23 cellular contexts compared by ENCODE assay signal in genomic region chr10:95505084-95505610, GRCh38. TPM values are rescaled to one million over a fixed set of nuclear protein-coding genes. Genes with fewer than 3 reads are reported as not detected.
DNase-seq lines count a peak whose midpoint lies in the region; ATAC-seq, FAIRE-seq and TF ChIP-seq lines count a peak whose summit lies in the region.
"Had no signal": no experiment of that assay in that cellular context is flagged by ENCODE, and none has a peak within 500 bp of the region (broad histone marks: within the 10 kb centered on the region; RNA-seq: fewer than 3 reads in every experiment).

No MANE protein-coding gene starts in this region.

- no peak overlapping the region for H3K4me3 ChIP-seq in right lobe of liver
- no peak overlapping the region for H3K4me3 ChIP-seq in HepG2 (replicated peaks in 1 of 3; ENCODE audit: insufficient read depth in 1 of 3, low read depth in 2 of 3, low read length in 3 of 3)
- H3K4me3 ChIP-seq in gastroesophageal sphincter: no peak overlapping the region
- H3K4me3 ChIP-seq in prostate gland: no peak overlapping the region
- H3K4me3 ChIP-seq: BLaER1 treated with 17β-estradiol and CSF1 and Interleukin-3, amounts not matched to agents 10 nM and 100 nM; body of pancreas had no signal

- CTCF ChIA-PET in HepG2 (lab: Yijun Ruan, JAX; ENCODE audit: low intra/inter-chr PET ratio, low total read pairs): no interaction called here

- H3K27me3 ChIP-seq in right lobe of liver (no peaks in the 10 kb centered on the region), HepG2 (ENCODE audit: control insufficient read depth in 1 of 2, insufficient read depth in 2 of 2, low read length in 2 of 2) (no peaks in the 10 kb centered on the region), gastroesophageal sphincter (no peaks in the 10 kb centered on the region), prostate gland (replicated peaks; ENCODE audit: insufficient read depth) (no peaks in the 10 kb centered on the region)
- H3K27me3 ChIP-seq: BLaER1 treated with 17β-estradiol and CSF1 and Interleukin-3, amounts not matched to agents 10 nM and 100 nM; body of pancreas had no signal

- TF ChIP-seq RAD21 in HepG2 (CRISPR knock-in tag; IDR thresholded peaks at IDR 0.05): no peak

- H3K9ac ChIP-seq in HepG2 (ENCODE audit: insufficient read depth, low read depth, low read length): no peak overlapping the region
- H3K9ac ChIP-seq: BLaER1 treated with 17β-estradiol and CSF1 and Interleukin-3, amounts not matched to agents 10 nM and 100 nM had no signal

- TF ChIP-seq CTCF in right lobe of liver (IDR thresholded peaks at IDR 0.05) (no peak), HepG2 (CRISPR knock-in tag; IDR thresholded peaks at IDR 0.05) (no peak), gastroesophageal sphincter (IDR thresholded peaks at IDR 0.05) (no peak), prostate gland (IDR thresholded peaks at IDR 0.05) (no peak)

- no peak overlapping the region for H3K4me2 ChIP-seq in HepG2 (ENCODE audit: low read depth, low read length)
- H3K4me2 ChIP-seq: BLaER1 treated with 17β-estradiol and CSF1 and Interleukin-3, amounts not matched to agents 10 nM and 100 nM had no signal

- POLR2A ChIA-PET in HepG2 (lab: Yijun Ruan, JAX): no interaction called here

- H3K27me3 Mint-ChIP-seq in stimulated activated naive CD8-positive, alpha-beta T cell treated with anti-CD3 and anti-CD28 coated beads, Interleukin-15, amount 100 ng/mL, for 72 hours: peaks cover 8% of the 10 kb centered on the region

- no peak overlapping the region for H3K4me3 Mint-ChIP-seq in stimulated activated naive CD8-positive, alpha-beta T cell treated with anti-CD3 and anti-CD28 coated beads, Interleukin-15, amount 100 ng/mL, for 72 hours
- H3K4me3 Mint-ChIP-seq: activated T-helper 17 cell treated with anti-CD3 and anti-CD28 coated beads, Interleukin-2, amount 50 U/mL, for 72 hours; T-helper 2 cell treated with Interferon-gamma antibody and Interleukin-4, amounts not matched to agents 5 μg/mL and 100 μg/mL, for 36 hours had no signal

- no peaks in the 10 kb centered on the region for H4K20me1 ChIP-seq in HepG2 (ENCODE audit: insufficient read depth, low read length)
- H4K20me1 ChIP-seq: BLaER1 treated with 17β-estradiol and CSF1 and Interleukin-3, amounts not matched to agents 10 nM and 100 nM had no signal

- BruUV-seq in HepG2 (replicated peaks; lab: Mats Ljungman, UMichigan): no TSS peak

- DNase-seq in right lobe of liver: no peak
- DNase-seq in HepG2 (ENCODE audit: low spot score): no peak
- DNase-seq in prostate gland (ENCODE audit: low spot score): no peak
- no peak for DNase-seq in NK-92 treated with Interleukin-12 subunit alpha and Interleukin-12 subunit beta, amount 100 ng/mL, for 24 hours (lab: John Stamatoyannopoulos, UW)
- DNase-seq in stimulated activated naive CD8-positive, alpha-beta T cell treated with anti-CD3 and anti-CD28 coated beads, Interleukin-15, amount 100 ng/mL, for 72 hours: no peak
- DNase-seq: activated CD4-positive, alpha-beta T cell treated with anti-CD3 and anti-CD28 coated beads, Interleukin-2, amount 50 U/mL, for 1 hour; body of pancreas; Calu3; cortex of kidney; NCI-H1436 treated with DMSO at 0.1 percent for 48 hours; NCI-H510A treated with DMSO at 0.1 percent for 48 hours; stimulated activated CD4-positive, alpha-beta T cell treated with anti-CD3 and anti-CD28 coated beads, Interleukin-4, amount 100 ng/mL, for 4 hours; stimulated activated naive CD8-positive, alpha-beta T cell treated with anti-CD3 and anti-CD28 coated beads, Interleukin-15, Interleukin-2, amounts not matched to agents 100 U/mL and 50 U/mL, for 24 hours had no signal

- H3K9me3 ChIP-seq in right lobe of liver (no peaks in the 10 kb centered on the region), HepG2 (ENCODE audit: low read length) (no peaks in the 10 kb centered on the region), gastroesophageal sphincter (no peaks in the 10 kb centered on the region), prostate gland (no peaks in the 10 kb centered on the region)
- H3K9me3 ChIP-seq: BLaER1 treated with 17β-estradiol and CSF1 and Interleukin-3, amounts not matched to agents 10 nM and 100 nM; body of pancreas had no signal

- WGBS in right lobe of liver (ENCODE audit: insufficient coverage, low coverage, low lambda C conversion rate, missing lambda C conversion rate): 34% methylated on average over 5 of the region's 5 CpGs
- WGBS in HepG2 (ENCODE audit: low lambda C conversion rate): 97% methylated on average over 5 of the region's 5 CpGs
- WGBS in gastroesophageal sphincter (ENCODE audit: low coverage in 1 of 2), 2 donors: 42 to 57% methylated on average over 2 to 5 of the region's 5 CpGs
- 35% methylated on average over 5 of the region's 5 CpGs for WGBS in prostate gland

- TF ChIP-seq EP300 in HepG2 (IDR thresholded peaks at IDR 0.05; ENCODE audit: low read depth in 2 of 2, low read length in 2 of 2) (no peak), HepG2 (CRISPR knock-in tag; IDR thresholded peaks at IDR 0.05; ENCODE audit: borderline replicate concordance) (no peak), gastroesophageal sphincter (IDR thresholded peaks at IDR 0.05) (no peak)

- in situ Hi-C loops in HepG2 (cut with HindIII; ENCODE audit: extremely low pct_ligation_motif_present, low pct_unique_long_range_greater_than_20kb): no loop called here

- no peaks in the 10 kb centered on the region for H3K9me3 Mint-ChIP-seq in stimulated activated naive CD8-positive, alpha-beta T cell treated with anti-CD3 and anti-CD28 coated beads, Interleukin-15, amount 100 ng/mL, for 72 hours
- H3K9me3 Mint-ChIP-seq: activated naive CD4-positive, alpha-beta T cell treated with anti-CD3 and anti-CD28 coated beads, Interleukin-2, amount 50 U/mL, for 72 hours; activated T-helper 17 cell treated with anti-CD3 and anti-CD28 coated beads, Interleukin-2, amount 50 U/mL, for 72 hours; T-helper 2 cell treated with Interferon-gamma antibody and Interleukin-4, amounts not matched to agents 5 μg/mL and 100 μg/mL, for 36 hours had no signal

- FAIRE-seq in HepG2 (lab: Jason Lieb, UNC): no peak
- FAIRE-seq: endometrium had no signal

- intact Hi-C loops in right lobe of liver (cut with DNase I) (no loop called here), HepG2 (cut with micrococcal nuclease; ENCODE audit: unreplicated experiment) (no loop called here), prostate gland (cut with DNase I) (loop anchor here (10.0 kb wide), 1 partner anchor 100 kb away; no protein-coding TSS in a partner anchor)

- ATAC-seq in right lobe of liver (no peak), HepG2 (no peak), gastroesophageal sphincter (no peak), HG02571 (IDR thresholded peaks at IDR 0.05; ENCODE audit: unreplicated experiment) (no peak), HG03159 (IDR thresholded peaks at IDR 0.05; ENCODE audit: unreplicated experiment) (no peak)
- no peak for ATAC-seq in stimulated activated naive CD8-positive, alpha-beta T cell treated with anti-CD3 and anti-CD28 coated beads, Interleukin-15, amount 100 ng/mL, for 72 hours
- ATAC-seq: activated naive CD4-positive, alpha-beta T cell treated with anti-CD3 and anti-CD28 coated beads, Interleukin-2, amount 50 U/mL, for 72 hours; activated T-helper 17 cell treated with anti-CD3 and anti-CD28 coated beads, Interleukin-2, amount 50 U/mL, for 72 hours; body of pancreas; SK-N-SH treated with all-trans-retinoic acid at 6 μM for 48 hours; stimulated activated naive CD8-positive, alpha-beta T cell treated with anti-CD3 and anti-CD28 coated beads, Interleukin-15, Interleukin-2, amounts not matched to agents 100 U/mL and 50 U/mL, for 24 hours had no signal

- peaks cover 56% of the 10 kb centered on the region for H3K79me2 ChIP-seq in HepG2 (ENCODE audit: insufficient read depth, low read length)

- H2AFZ ChIP-seq in HepG2 (ENCODE audit: low read length): no peak overlapping the region

- no peaks in the 10 kb centered on the region for H3K4me1 Mint-ChIP-seq in stimulated activated naive CD8-positive, alpha-beta T cell treated with anti-CD3 and anti-CD28 coated beads, Interleukin-15, amount 100 ng/mL, for 72 hours
- H3K4me1 Mint-ChIP-seq: activated T-helper 17 cell treated with anti-CD3 and anti-CD28 coated beads, Interleukin-2, amount 50 U/mL, for 72 hours had no signal

- H3K4me1 ChIP-seq in right lobe of liver (peaks cover 0 to 53% (median 26%) of the 10 kb centered on the region in 4 donors), HepG2 (ENCODE audit: insufficient read depth, low read length) (peaks cover 78% of the 10 kb centered on the region), gastroesophageal sphincter (peaks cover 23 to 100% (median 27%) of the 10 kb centered on the region in 3 donors), prostate gland (replicated peaks) (no peaks in the 10 kb centered on the region)

- no peak overlapping the region for H3K27ac Mint-ChIP-seq in stimulated activated naive CD8-positive, alpha-beta T cell treated with anti-CD3 and anti-CD28 coated beads, Interleukin-15, amount 100 ng/mL, for 72 hours
- H3K27ac Mint-ChIP-seq: activated naive CD4-positive, alpha-beta T cell treated with anti-CD3 and anti-CD28 coated beads, Interleukin-2, amount 50 U/mL, for 72 hours; activated T-helper 17 cell treated with anti-CD3 and anti-CD28 coated beads, Interleukin-2, amount 50 U/mL, for 72 hours; T-helper 2 cell treated with Interferon-gamma antibody and Interleukin-4, amounts not matched to agents 5 μg/mL and 100 μg/mL, for 36 hours had no signal

- H3K27ac ChIP-seq in right lobe of liver (peak overlapping the region in 2 of 3 donors; percentile 62 to 96), HepG2 (ENCODE audit: extremely low read length, insufficient read depth, low read length) (no peak overlapping the region), gastroesophageal sphincter (peak overlapping the region; percentile 84 to 100 (median 94)), prostate gland (peak overlapping the region; percentile 59 to 65)
- H3K27ac ChIP-seq: BLaER1 treated with 17β-estradiol and CSF1 and Interleukin-3, amounts not matched to agents 10 nM and 100 nM; VCaP had no signal

- no peaks in the 10 kb centered on the region for H3K36me3 ChIP-seq in right lobe of liver
- H3K36me3 ChIP-seq in HepG2 (replicated peaks in 1 of 2; ENCODE audit: control insufficient read depth in 1 of 2, insufficient read depth in 2 of 2, low read length in 2 of 2): no peaks in the 10 kb centered on the region
- H3K36me3 ChIP-seq in gastroesophageal sphincter: no peaks in the 10 kb centered on the region
- H3K36me3 ChIP-seq in prostate gland: no peaks in the 10 kb centered on the region
- H3K36me3 ChIP-seq: BLaER1 treated with 17β-estradiol and CSF1 and Interleukin-3, amounts not matched to agents 10 nM and 100 nM had no signal

- TF ChIP-seq POLR2A in right lobe of liver (IDR thresholded peaks at IDR 0.05) (no peak), HepG2 (IDR thresholded peaks at IDR 0.05; ENCODE audit: insufficient read depth in 1 of 2, low read depth in 2 of 2, low read length in 2 of 2) (no peak), gastroesophageal sphincter (IDR thresholded peaks at IDR 0.05) (no peak), prostate gland (IDR thresholded peaks at IDR 0.05) (no peak)

RNA-seq across cellular contexts. Expression of gene SORBS1, which starts 56.0 kb away (rescaled TPM):
- total RNA-seq in right lobe of liver (10 to 100 TPM; 56.4 to 97.9 (median 76.5) TPM), HepG2 (2016; rRNA removed; fragmentation: Illumina TruSeq; extraction: Trizol) (16.8 and 21.0 TPM in 2 replicates), gastroesophageal sphincter (1,000 to 10,000 TPM; 1,866 to 2,220 (median 1,948) TPM), prostate gland (100 to 1,000 TPM in 1 of 2 donors, 10 to 100 TPM in 1; 84.6 to 189 TPM)
- total RNA-seq in HepG2 (2016; cell fraction: cytosol; rRNA removed; fragmentation: Illumina TruSeq; extraction: Trizol; ENCODE audit: low read depth): 6.9 and 8.4 TPM in 2 replicates
- total RNA-seq in HepG2 (2016; cell fraction: insoluble cytoplasmic fraction; rRNA removed; fragmentation: Illumina TruSeq; extraction: Trizol): 16.7 and 20.1 TPM in 2 replicates
- total RNA-seq in HepG2 (2016; cell fraction: membrane; rRNA removed; fragmentation: Illumina TruSeq; extraction: Trizol): 6.8 and 7.4 TPM in 2 replicates
- total RNA-seq in HepG2 (2016; cell fraction: nucleus; rRNA removed; fragmentation: Illumina TruSeq; extraction: Trizol): 22.7 and 24.8 TPM in 2 replicates
- polyA plus RNA-seq in HepG2 (2011; rRNA removed): 30.1 and 39.8 TPM in 2 replicates
- 21.6 and 22.7 TPM in 2 replicates for polyA plus RNA-seq in HepG2 (2011; cell fraction: cytosol; rRNA removed)
- polyA plus RNA-seq in HepG2 (2011; cell fraction: nucleus; rRNA removed): 39.9 and 56.8 TPM in 2 replicates
- polyA plus RNA-seq in HepG2 (2012): 22.1 and 55.4 TPM in 2 replicates
- 0.37 and 0.66 TPM in 2 replicates for polyA plus RNA-seq in HepG2 (2016; cell fraction: cytosol; fragmentation: Illumina TruSeq; extraction: Trizol; ENCODE audit: low read depth)
- 18.0 and 20.6 TPM in 2 replicates for polyA plus RNA-seq in HepG2 (2016; cell fraction: insoluble cytoplasmic fraction; fragmentation: Illumina TruSeq; extraction: Trizol; ENCODE audit: low read depth)
- polyA plus RNA-seq in HepG2 (2016; cell fraction: membrane; fragmentation: Illumina TruSeq; extraction: Trizol; ENCODE audit: low read depth): 1.4 and 1.9 TPM in 2 replicates
- polyA plus RNA-seq in HepG2 (2016; cell fraction: nucleus; fragmentation: Illumina TruSeq; extraction: Trizol; ENCODE audit: insufficient read depth, low read depth): 24.7 and 25.1 TPM in 2 replicates
- 2.7 and 66.2 TPM in 2 replicates for polyA minus RNA-seq in HepG2 (2011; rRNA and poly(A)+ RNA removed; ENCODE audit: low replicate concordance)
- polyA minus RNA-seq in HepG2 (2011; cell fraction: cytosol; rRNA and poly(A)+ RNA removed): 28.0 and 29.9 TPM in 2 replicates
- polyA minus RNA-seq in HepG2 (2011; cell fraction: nucleus; rRNA and poly(A)+ RNA removed): 81.3 and 96.8 TPM in 2 replicates

Comparison
In these comparisons a context has a peak if more than half of its experiments do, and no peak if none do; other contexts are left out.
1. RNA of gene SORBS1, which starts 56.0 kb away (total RNA-seq): 1,866 to 2,220 TPM in gastroesophageal sphincter; 84.6 to 189 TPM in prostate gland, 56.4 to 97.9 TPM in right lobe of liver and 6.8 to 24.8 TPM in HepG2; every median in the first group is over 4 times any median in the second.